Comparison of ENCODE assay signal across 19 cellular contexts in genomic region chr18:63046375-63046774, GRCh38.
"Had no signal": no experiment of that assay in that cellular context is flagged by ENCODE, and none has a peak within 500 bp of the region (broad histone marks: within the 10 kb centered on the region; RNA-seq: fewer than 3 reads in every experiment).

No MANE protein-coding gene starts in this region.

- H3K4me3 ChIP-seq: hepatocyte, left lung, lung, testis had no signal

- H3K9me3 ChIP-seq: left lung, testis had no signal

- H3K36me3 ChIP-seq: left lung had no signal

- H3K4me1 ChIP-seq: left lung, testis had no signal

- DNase-seq: activated B cell treated with CpG ODN at 0.5 μM for 24 hours; activated CD4-positive, alpha-beta memory T cell treated with anti-CD3 and anti-CD28 coated beads for 36 hours; activated CD4-positive, alpha-beta T cell treated with anti-CD3 and anti-CD28 coated beads for 4 hours; activated naive CD4-positive, alpha-beta T cell treated with Interleukin-2 at 50 U/mL for 16 hours; activated naive CD8-positive, alpha-beta T cell treated with anti-CD3 and anti-CD28 coated beads for 36 hours; activated T-cell treated with anti-CD3 and anti-CD28 coated beads, Interleukin-2, amount 50 U/mL, for 48 hours; cerebellar nuclear complex; foreskin melanocyte; glutamatergic neuron; immature natural killer cell; left lung; midbrain; stimulated activated CD4-positive, alpha-beta T cell treated with anti-CD3 and anti-CD28 coated beads, Interleukin-2, amount 100 ng/mL, for 48 hours; stimulated activated CD8-positive, alpha-beta memory T cell treated with anti-CD3 and anti-CD28 coated beads, Interleukin-4, amount 100 ng/mL, for 48 hours; stimulated activated naive B cell treated with anti-CD40 and anti-IgM and Interleukin-4, amounts not matched to agents 10 μg/mL and 1 μg/mL and 100 μg/mL, for 72 hours; T1000; testis had no signal

- H3K27ac ChIP-seq: hepatocyte, left lung, testis had no signal

- H3K27me3 ChIP-seq: hepatocyte, left lung, testis had no signal
